34 cellular contexts compared by ENCODE assay signal in genomic region chr5:112445626-112446350, GRCh38. TPM values are rescaled to one million over a fixed set of nuclear protein-coding genes. Genes with fewer than 3 reads are reported as not detected.
"Had no signal": no experiment of that assay in that cellular context is flagged by ENCODE, and none has a peak within 500 bp of the region (broad histone marks: within the 10 kb centered on the region; RNA-seq: fewer than 3 reads in every experiment).

No MANE protein-coding gene starts in this region.

- DNase-seq: activated B cell treated with CpG ODN at 0.5 μM for 24 hours; activated CD4-positive, alpha-beta T cell treated with anti-CD3 and anti-CD28 coated beads for 48 hours; activated CD4-positive, alpha-beta T cell treated with anti-CD3 and anti-CD28 coated beads, Interleukin-2, amount 50 U/mL, for 1 hour; activated CD4-positive, alpha-beta T cell treated with anti-CD3 and anti-CD28 coated beads, Interleukin-2, amount 50 U/mL, for 48 hours; activated CD8-positive, alpha-beta memory T cell treated with anti-CD3 and anti-CD28 coated beads for 24 hours; activated CD8-positive, alpha-beta T cell treated with anti-CD3 and anti-CD28 coated beads for 36 hours; activated effector memory CD4-positive, alpha-beta T cell treated with Interleukin-2 at 50 U/mL for 16 hours; activated naive CD4-positive, alpha-beta T cell treated with anti-CD3 and anti-CD28 coated beads for 36 hours; activated naive CD8-positive, alpha-beta T cell treated with anti-CD3 and anti-CD28 coated beads for 36 hours; activated naive CD8-positive, alpha-beta T cell treated with anti-CD3 and anti-CD28 coated beads, Interleukin-2, amount 50 U/mL, for 24 hours; activated T-cell treated with anti-CD3 and anti-CD28 coated beads, Interleukin-2, amount 50 U/mL, for 4 hours; adrenal gland; amygdala; aorta; body of pancreas; dorsolateral prefrontal cortex; effector memory CD4-positive, alpha-beta T cell; endodermal cell; erythroblast; esophagus squamous epithelium; glutamatergic neuron; heart left ventricle; T-cell; T-helper 17 cell; T1000; WERI-Rb-1 had no signal

- H3K4me1 Mint-ChIP-seq: activated naive CD4-positive, alpha-beta T cell treated with anti-CD3 and anti-CD28 coated beads, Interleukin-2, amount 50 U/mL, for 24 hours; activated naive CD8-positive, alpha-beta T cell treated with anti-CD3 and anti-CD28 coated beads for 36 hours; activated naive CD8-positive, alpha-beta T cell treated with anti-CD3 and anti-CD28 coated beads, Interleukin-2, amount 50 U/mL, for 24 hours; activated T-helper 17 cell treated with anti-CD3 and anti-CD28 coated beads, Interleukin-2, amount 50 U/mL, for 72 hours; central memory CD8-positive, alpha-beta T cell; T-cell; T-helper 17 cell had no signal

- H3K27ac Mint-ChIP-seq: activated B cell treated with CpG ODN at 0.5 μM for 24 hours; activated CD8-positive, alpha-beta T cell treated with anti-CD3 and anti-CD28 coated beads for 36 hours; activated naive CD4-positive, alpha-beta T cell treated with anti-CD3 and anti-CD28 coated beads for 36 hours; activated naive CD4-positive, alpha-beta T cell treated with anti-CD3 and anti-CD28 coated beads, Interleukin-2, amount 50 U/mL, for 24 hours; activated naive CD8-positive, alpha-beta T cell treated with anti-CD3 and anti-CD28 coated beads for 36 hours; activated naive CD8-positive, alpha-beta T cell treated with anti-CD3 and anti-CD28 coated beads, Interleukin-2, amount 50 U/mL, for 24 hours; activated T-helper 17 cell treated with anti-CD3 and anti-CD28 coated beads, Interleukin-2, amount 50 U/mL, for 72 hours; dendritic cell treated with granulocyte-macrophage colony-stimulating factor and Interleukin-4, amounts not matched to agents 40 ng/mL and 50 ng/mL, for 4 days; endodermal cell; T-cell; T-helper 17 cell; T-helper 2 cell treated with Interferon-gamma antibody and Interleukin-4, amounts not matched to agents 5 μg/mL and 100 μg/mL, for 36 hours had no signal

- FAIRE-seq: frontal cortex had no signal

- H3K27me3 Mint-ChIP-seq: activated B cell treated with CpG ODN at 0.5 μM for 24 hours; activated CD8-positive, alpha-beta T cell treated with anti-CD3 and anti-CD28 coated beads for 36 hours; activated naive CD4-positive, alpha-beta T cell treated with anti-CD3 and anti-CD28 coated beads, Interleukin-2, amount 50 U/mL, for 24 hours; activated naive CD8-positive, alpha-beta T cell treated with anti-CD3 and anti-CD28 coated beads for 36 hours; activated naive CD8-positive, alpha-beta T cell treated with anti-CD3 and anti-CD28 coated beads, Interleukin-2, amount 50 U/mL, for 24 hours; dendritic cell treated with granulocyte-macrophage colony-stimulating factor and Interleukin-4, amounts not matched to agents 40 ng/mL and 50 ng/mL, for 4 days; T-helper 17 cell had no signal

- H3K36me3 ChIP-seq: adrenal gland, esophagus squamous epithelium, heart left ventricle, WERI-Rb-1 had no signal

- H3K4me3 Mint-ChIP-seq: activated B cell treated with CpG ODN at 0.5 μM for 24 hours; activated CD8-positive, alpha-beta T cell treated with anti-CD3 and anti-CD28 coated beads for 36 hours; activated naive CD4-positive, alpha-beta T cell treated with anti-CD3 and anti-CD28 coated beads for 36 hours; activated naive CD4-positive, alpha-beta T cell treated with anti-CD3 and anti-CD28 coated beads, Interleukin-2, amount 50 U/mL, for 24 hours; activated naive CD8-positive, alpha-beta T cell treated with anti-CD3 and anti-CD28 coated beads for 36 hours; activated naive CD8-positive, alpha-beta T cell treated with anti-CD3 and anti-CD28 coated beads, Interleukin-2, amount 50 U/mL, for 24 hours; activated T-cell treated with anti-CD3 and anti-CD28 coated beads, Interleukin-2, amount 50 U/mL, for 4 hours; activated T-helper 17 cell treated with anti-CD3 and anti-CD28 coated beads, Interleukin-2, amount 50 U/mL, for 72 hours; central memory CD8-positive, alpha-beta T cell; dendritic cell treated with granulocyte-macrophage colony-stimulating factor and Interleukin-4, amounts not matched to agents 40 ng/mL and 50 ng/mL, for 4 days; endodermal cell; T-cell; T-helper 17 cell; T-helper 2 cell treated with Interferon-gamma antibody and Interleukin-4, amounts not matched to agents 5 μg/mL and 100 μg/mL, for 36 hours had no signal

- ATAC-seq: activated CD4-positive, CD25-positive, alpha-beta regulatory T cell treated with anti-CD3 and anti-CD28 coated beads, Interleukin-2, amount 50 U/mL, for 24 hours; activated CD8-positive, alpha-beta T cell treated with anti-CD3 and anti-CD28 coated beads for 36 hours; activated naive CD8-positive, alpha-beta T cell treated with anti-CD3 and anti-CD28 coated beads, Interleukin-2, amount 50 U/mL, for 24 hours; activated T-cell treated with anti-CD3 and anti-CD28 coated beads, Interleukin-2, amount 50 U/mL, for 4 hours; activated T-helper 17 cell treated with anti-CD3 and anti-CD28 coated beads, Interleukin-2, amount 50 U/mL, for 72 hours; body of pancreas; heart left ventricle; T-cell; T-helper 17 cell had no signal

- H3K4me3 ChIP-seq: adrenal gland, body of pancreas, coronary artery, dorsolateral prefrontal cortex, esophagus squamous epithelium, heart left ventricle had no signal

- H3K27me3 ChIP-seq: adrenal gland, body of pancreas, dorsolateral prefrontal cortex, esophagus squamous epithelium, heart left ventricle had no signal

- H3K36me3 Mint-ChIP-seq: activated naive CD4-positive, alpha-beta T cell treated with anti-CD3 and anti-CD28 coated beads, Interleukin-2, amount 50 U/mL, for 24 hours; activated naive CD8-positive, alpha-beta T cell treated with anti-CD3 and anti-CD28 coated beads for 36 hours; T-cell had no signal

- H3K9me3 ChIP-seq: adrenal gland, body of pancreas had no signal

- H3K27ac ChIP-seq: adrenal gland, body of pancreas, coronary artery, dorsolateral prefrontal cortex, esophagus squamous epithelium, heart left ventricle, WERI-Rb-1 had no signal

- H3K9me3 Mint-ChIP-seq: activated B cell treated with CpG ODN at 0.5 μM for 24 hours; activated CD8-positive, alpha-beta T cell treated with anti-CD3 and anti-CD28 coated beads for 36 hours; activated naive CD4-positive, alpha-beta T cell treated with anti-CD3 and anti-CD28 coated beads, Interleukin-2, amount 50 U/mL, for 24 hours; activated T-cell treated with anti-CD3 and anti-CD28 coated beads, Interleukin-2, amount 50 U/mL, for 4 hours; central memory CD8-positive, alpha-beta T cell; T-helper 2 cell treated with Interferon-gamma antibody and Interleukin-4, amounts not matched to agents 5 μg/mL and 100 μg/mL, for 36 hours had no signal

- H3K4me1 ChIP-seq: adrenal gland, body of pancreas, heart left ventricle had no signal

RNA-seq across cellular contexts. Expression of gene EPB41L4A, which starts 26.7 kb away (rescaled TPM):
- total RNA-seq: activated naive CD4-positive, alpha-beta T cell treated with anti-CD3 and anti-CD28 coated beads for 36 hours had no signal
